In the genomic region with DNA sequence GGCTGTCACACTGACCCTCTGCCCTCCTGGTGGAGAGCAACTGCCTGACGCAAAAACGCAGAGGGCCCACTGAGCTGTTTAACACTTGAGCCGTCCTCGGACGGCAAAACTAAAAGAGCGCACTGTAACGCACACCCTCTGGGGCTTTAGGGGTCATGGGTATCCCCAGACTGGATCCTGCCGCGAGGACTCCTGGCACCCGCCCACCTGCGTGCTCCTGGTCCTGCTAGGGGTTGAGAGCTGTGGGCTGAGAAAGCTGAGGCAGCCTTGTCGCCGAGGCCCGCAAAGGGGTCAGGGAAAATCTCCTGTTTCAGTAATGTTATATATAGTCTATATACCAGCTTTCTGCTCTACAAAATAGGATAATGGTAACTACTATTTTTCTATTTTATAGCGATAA, we compare ENCODE assay signal across 8 cellular contexts.
"Had no signal": no experiment of that assay in that cellular context is flagged by ENCODE, and none has a peak within 500 bp of the region (broad histone marks: within the 10 kb centered on the region; RNA-seq: fewer than 3 reads in every experiment).

No MANE protein-coding gene starts in this region.

- H3K4me3 ChIP-seq: HAP-1 had no signal

- H3K27ac Mint-ChIP-seq: IgD-negative memory B cell had no signal

- H3K36me3 Mint-ChIP-seq: IgD-negative memory B cell had no signal

- H3K4me1 ChIP-seq: HAP-1 had no signal

- H3K36me3 ChIP-seq: HAP-1 had no signal

- H3K27ac ChIP-seq: HL-60 had no signal

- ATAC-seq: HCT116, HepG2 had no signal

- H3K4me3 Mint-ChIP-seq: IgD-negative memory B cell had no signal

- DNase-seq: GOT3, H7, KBM-7 had no signal

- H3K4me1 Mint-ChIP-seq: IgD-negative memory B cell had no signal
